ENCODE assay signal across 7 cellular contexts in the genomic region with DNA sequence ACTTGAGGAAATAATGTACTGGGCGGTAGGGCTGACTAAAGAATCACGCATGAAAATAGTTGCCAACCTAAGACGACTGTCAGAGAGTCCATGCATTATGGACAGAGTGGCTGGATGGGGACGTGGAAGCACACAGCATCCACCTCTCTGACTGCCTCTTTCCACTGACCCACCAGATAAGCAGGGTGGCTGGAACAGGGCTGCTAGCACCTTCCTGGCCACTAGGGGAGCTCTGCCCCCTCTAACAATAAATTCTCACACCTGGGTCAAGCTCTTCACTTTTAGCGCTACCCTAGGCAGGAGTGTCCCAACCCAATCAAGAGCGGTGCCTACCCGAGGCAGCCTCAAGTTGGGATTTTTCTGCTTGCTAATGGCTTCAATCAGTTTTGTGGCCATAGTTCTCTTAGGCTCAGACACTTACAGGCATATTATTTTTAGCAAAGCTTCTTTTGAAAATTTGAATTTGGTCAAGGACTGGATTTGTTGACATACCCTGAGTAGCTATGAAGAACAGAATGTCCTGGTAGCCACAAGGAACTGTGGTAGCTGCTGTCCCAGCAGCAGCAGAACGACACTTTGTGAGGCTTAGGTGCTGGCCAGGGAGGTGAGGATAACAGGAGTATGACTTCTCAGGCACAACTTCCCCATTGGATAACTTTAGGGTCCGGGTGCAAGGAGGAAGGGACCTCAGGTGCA. TPM values are rescaled to one million over a fixed set of nuclear protein-coding genes. Genes with fewer than 3 reads are reported as not detected.
A peak's percentile ranks its signal among the peaks of the same experiment; 100 is the strongest.
DNase-seq lines count a peak whose midpoint lies in the region; ATAC-seq and TF ChIP-seq lines count a peak whose summit lies in the region.

No MANE protein-coding gene starts in this region.

- intact Hi-C loops in dorsolateral prefrontal cortex (cut with DNase I) = no loop called here

- H3K27me3 ChIP-seq in dorsolateral prefrontal cortex = no peaks in the 10 kb centered on the region

- DNase-seq in GDM1 (lab: John Stamatoyannopoulos, UW) (peak; percentile 13), NCI-H1105 treated with DMSO at 0.1 percent for 48 hours (lab: John Stamatoyannopoulos, UW) (peak; percentile 36), dorsolateral prefrontal cortex (peak in 7 of 10 donors; percentile 35 to 69 (median 53)), midbrain (lab: John Stamatoyannopoulos, UW) (peak; percentile 31)
- DNase-seq in activated CD4-positive, alpha-beta T cell treated with anti-CD3 and anti-CD28 coated beads for 48 hours = peak; percentile 68

- ATAC-seq in GM21737 (IDR thresholded peaks at IDR 0.05; ENCODE audit: unreplicated experiment) = peak; percentile 78
- peak; percentile 87 for ATAC-seq in stimulated activated memory B cell treated with anti-CD40 and anti-IgM and Interleukin-4, amounts not matched to agents 10 μg/mL and 1 μg/mL and 100 μg/mL, for 72 hours

- H3K4me3 ChIP-seq in dorsolateral prefrontal cortex = no peak overlapping the region

- peak overlapping the region in 28 of 59 donors; percentile 0 to 70 (median 30) for H3K27ac ChIP-seq in dorsolateral prefrontal cortex

- peaks cover 11% of the 10 kb centered on the region for H3K4me1 Mint-ChIP-seq in stimulated activated memory B cell treated with anti-CD40 and anti-IgM and Interleukin-4, amounts not matched to agents 10 μg/mL and 1 μg/mL and 100 μg/mL, for 72 hours

- peaks cover 18% of the 10 kb centered on the region for H3K36me3 Mint-ChIP-seq in stimulated activated memory B cell treated with anti-CD40 and anti-IgM and Interleukin-4, amounts not matched to agents 10 μg/mL and 1 μg/mL and 100 μg/mL, for 72 hours

- H3K27ac Mint-ChIP-seq in stimulated activated memory B cell treated with anti-CD40 and anti-IgM and Interleukin-4, amounts not matched to agents 10 μg/mL and 1 μg/mL and 100 μg/mL, for 72 hours = peak overlapping the region; percentile 42

- no peaks in the 10 kb centered on the region for H3K9me3 Mint-ChIP-seq in stimulated activated memory B cell treated with anti-CD40 and anti-IgM and Interleukin-4, amounts not matched to agents 10 μg/mL and 1 μg/mL and 100 μg/mL, for 72 hours

- H3K27me3 Mint-ChIP-seq in stimulated activated memory B cell treated with anti-CD40 and anti-IgM and Interleukin-4, amounts not matched to agents 10 μg/mL and 1 μg/mL and 100 μg/mL, for 72 hours = no peaks in the 10 kb centered on the region

- H3K4me3 Mint-ChIP-seq in stimulated activated memory B cell treated with anti-CD40 and anti-IgM and Interleukin-4, amounts not matched to agents 10 μg/mL and 1 μg/mL and 100 μg/mL, for 72 hours = no peak overlapping the region

- TF ChIP-seq CTCF in dorsolateral prefrontal cortex (IDR thresholded peaks at IDR 0.05 in 54 of 56, conservative IDR thresholded peaks at IDR 0.05 in 2 of 56; ENCODE audit: low read depth in 1 of 56, partially characterized antibody in 56 of 56) = peak; percentile 56 to 84 (median 72)

RNA-seq across cellular contexts. Expression of a gene that starts 6.9 kb away (rescaled TPM):
- 100 to 1,000 TPM in 6 of 120 experiments, 10 to 100 TPM in 114; 10.9 to 287 (median 32.6) TPM for total RNA-seq in dorsolateral prefrontal cortex

RNA-seq across cellular contexts. Expression of a gene that starts 22.9 kb away (rescaled TPM):
- total RNA-seq in dorsolateral prefrontal cortex = 1 to 10 TPM in 19 of 120 experiments, under 1 TPM in 31, not detected in 70; 0.34 to 6.1 (median 0.82) TPM

RNA-seq across cellular contexts. Expression of a gene that starts 31.7 kb away (rescaled TPM):
- total RNA-seq in dorsolateral prefrontal cortex = 1 to 10 TPM in 16 of 120 experiments, under 1 TPM in 69, not detected in 35; 0.11 to 2.3 (median 0.57) TPM

RNA-seq across cellular contexts. Expression of a gene that starts 35.3 kb away (rescaled TPM):
- total RNA-seq in dorsolateral prefrontal cortex = 100 to 1,000 TPM in 81 of 120 experiments, 10 to 100 TPM in 39; 65.1 to 206 (median 112) TPM

RNA-seq across cellular contexts. Expression of a gene that starts 35.8 kb away (rescaled TPM):
- total RNA-seq in dorsolateral prefrontal cortex = 10 to 100 TPM; 30.1 to 53.9 (median 40.9) TPM

Comparison
In these comparisons a context has a peak if more than half of its experiments do, and no peak if none do; other contexts are left out.
1. DNase-seq: peak in every context shown above with its lines; median percentile 68 in activated CD4-positive, alpha-beta T cell treated with anti-CD3 and anti-CD28 coated beads for 48 hours; 53 in dorsolateral prefrontal cortex; 36 in NCI-H1105 treated with DMSO at 0.1 percent for 48 hours; 31 in midbrain; 13 in GDM1.